In genomic region chr14:24377660-24378059, GRCh38 we compare ENCODE assay signal across 1 cellular context.
TF ChIP-seq lines count a peak whose summit lies in the region.

No MANE protein-coding gene starts in this region.

TF ChIP-seq in H1, 55 proteins besides CTCF, POLR2A, EP300 and RAD21:
- TF ChIP-seq RXRA (IDR thresholded peaks at IDR 0.05; ENCODE audit: insufficient read depth, low read depth, low read length): no peak
- TF ChIP-seq POLR2AphosphoS5 (IDR thresholded peaks at IDR 0.05; ENCODE audit: low read depth, low read length): no peak
- no peak for TF ChIP-seq KDM4A (IDR thresholded peaks at IDR 0.05; ENCODE audit: low read depth, low read length, severe bottlenecking)
- no peak for TF ChIP-seq SAP30 (IDR thresholded peaks at IDR 0.05; ENCODE audit: insufficient read depth, insufficient replicate concordance, low read length)
- TF ChIP-seq, protein P1, sequence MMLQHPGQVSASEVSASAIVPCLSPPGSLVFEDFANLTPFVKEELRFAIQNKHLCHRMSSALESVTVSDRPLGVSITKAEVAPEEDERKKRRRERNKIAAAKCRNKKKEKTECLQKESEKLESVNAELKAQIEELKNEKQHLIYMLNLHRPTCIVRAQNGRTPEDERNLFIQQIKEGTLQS (IDR thresholded peaks at IDR 0.05; ENCODE audit: insufficient read depth, low read depth, low read length): no peak
- no peak for TF ChIP-seq CREB1 (IDR thresholded peaks at IDR 0.05)
TF ChIP-seq in H1: peak in this region for 0.
